Comparison of ENCODE assay signal across 8 cellular contexts in genomic region chr11:17014774-17015638, GRCh38. TPM values are rescaled to one million over a fixed set of nuclear protein-coding genes. Genes with fewer than 3 reads are reported as not detected.
DNase-seq lines count a peak whose midpoint lies in the region; ATAC-seq and TF ChIP-seq lines count a peak whose summit lies in the region.

No MANE protein-coding gene starts in this region.

- peak overlapping the region; percentile 8 for H3K4me3 ChIP-seq in AG04449 (ENCODE audit: low read depth, low read length)
- H3K4me3 ChIP-seq in iPS-18a (ENCODE audit: low read length): peak overlapping the region; percentile 82
- peak overlapping the region; percentile 18 to 63 (median 42) for H3K4me3 ChIP-seq in skin epidermis

- peak overlapping the region; percentile 32 for H3K27ac Mint-ChIP-seq in activated naive CD8-positive, alpha-beta T cell treated with anti-CD3 and anti-CD28 coated beads, Interleukin-2, amount 10 ng/mL, durations not matched to agents 7 days and 5 days

- H3K27ac ChIP-seq in iPS-18a (ENCODE audit: low read length) (no peak overlapping the region), skin epidermis (peak overlapping the region in 3 of 21 experiments; percentile 7 to 42 (median 20))

- H3K9me3 Mint-ChIP-seq in activated naive CD8-positive, alpha-beta T cell treated with anti-CD3 and anti-CD28 coated beads, Interleukin-2, amount 10 ng/mL, durations not matched to agents 7 days and 5 days: no peaks in the 10 kb centered on the region

- in situ Hi-C loops in GM13976 (cut with MboI; ENCODE audit: low sequenced_read_pairs, unreplicated experiment): no loop called here

- peaks cover 48% of the 10 kb centered on the region for H3K27me3 ChIP-seq in iPS-18a (ENCODE audit: control insufficient read depth, insufficient read depth, low read length)

- H3K36me3 Mint-ChIP-seq in activated naive CD8-positive, alpha-beta T cell treated with anti-CD3 and anti-CD28 coated beads, Interleukin-2, amount 10 ng/mL, durations not matched to agents 7 days and 5 days: no peaks in the 10 kb centered on the region

- TF ChIP-seq CTCF in AG04449 (IDR thresholded peaks at IDR 0.05; ENCODE audit: insufficient read depth, low read length, missing control alignments) (no peak), GM13976 (IDR thresholded peaks at IDR 0.05; ENCODE audit: borderline replicate concordance, control extremely low read depth, extremely low read depth, insufficient read depth, missing control alignments) (peak; percentile 46)

- H3K4me1 ChIP-seq in iPS-18a (ENCODE audit: control insufficient read depth, low read depth, low read length): peaks cover 9% of the 10 kb centered on the region

- POLR2A ChIA-PET in AG04449 (lab: Yijun Ruan, JAX): no interaction called here
- POLR2A ChIA-PET in activated naive CD8-positive, alpha-beta T cell treated with anti-CD3 and anti-CD28 coated beads, Interleukin-2, amount 10 ng/mL, durations not matched to agents 7 days and 5 days (lab: Charles Lee): interaction anchor here (0.6 kb wide), 1 partner anchor 679 kb away, joined by 3 read pairs; no protein-coding TSS in a partner anchor

- H3K27me3 Mint-ChIP-seq in activated naive CD8-positive, alpha-beta T cell treated with anti-CD3 and anti-CD28 coated beads, Interleukin-2, amount 10 ng/mL, durations not matched to agents 7 days and 5 days: peaks cover 41% of the 10 kb centered on the region

- H3K36me3 ChIP-seq in iPS-18a (ENCODE audit: control insufficient read depth, low read depth, low read length): no peaks in the 10 kb centered on the region

- peak overlapping the region; percentile 29 for H3K9ac ChIP-seq in iPS-18a (ENCODE audit: low read length)

- H3K4me3 Mint-ChIP-seq in activated naive CD8-positive, alpha-beta T cell treated with anti-CD3 and anti-CD28 coated beads, Interleukin-2, amount 10 ng/mL, durations not matched to agents 7 days and 5 days: peak overlapping the region; percentile 87

- CTCF ChIA-PET in AG04449 (lab: Yijun Ruan, JAX): no interaction called here

- ATAC-seq in activated naive CD8-positive, alpha-beta T cell treated with anti-CD3 and anti-CD28 coated beads, Interleukin-2, amount 10 ng/mL, durations not matched to agents 7 days and 5 days (ENCODE audit: low read depth): no peak
- no peak for ATAC-seq in GM18873 (IDR thresholded peaks at IDR 0.05; ENCODE audit: low FRiP score, unreplicated experiment)

- DNase-seq in AG04449 (ENCODE audit: low read depth, low spot score) (no peak), GM13976 (ENCODE audit: low spot score) (peak; percentile 76), NCI-H460 (ENCODE audit: extremely low read depth, low read depth) (peak; percentile 5), SW 1271 (lab: John Stamatoyannopoulos, UW) (no peak)
- DNase-seq in activated naive CD8-positive, alpha-beta T cell treated with anti-CD3 and anti-CD28 coated beads, Interleukin-2, amount 10 ng/mL, durations not matched to agents 7 days and 5 days: peak; percentile 37

- peaks cover 3% of the 10 kb centered on the region for H3K4me1 Mint-ChIP-seq in activated naive CD8-positive, alpha-beta T cell treated with anti-CD3 and anti-CD28 coated beads, Interleukin-2, amount 10 ng/mL, durations not matched to agents 7 days and 5 days

- no peaks in the 10 kb centered on the region for H3K9me3 ChIP-seq in iPS-18a (ENCODE audit: control insufficient read depth, low read depth, low read length)

RNA-seq across cellular contexts. Expression of gene PLEKHA7, which starts 0.8 kb away (rescaled TPM):
- 0.17 and 0.25 TPM in 2 replicates for total RNA-seq in NCI-H460 (2014; rRNA removed; shearing (Covaris generic))
- polyA plus RNA-seq in NCI-H460 (2014; cell fraction: nucleus; rRNA removed): 0.21 and 0.42 TPM in 2 replicates
- total RNA-seq in activated naive CD8-positive, alpha-beta T cell treated with anti-CD3 and anti-CD28 coated beads, Interleukin-2, amount 10 ng/mL, durations not matched to agents 7 days and 5 days: 1 to 10 TPM; 1.2 to 2.0 TPM

Comparison
In these comparisons a context has a peak if more than half of its experiments do, and no peak if none do; other contexts are left out.
1. DNase-seq: peak in GM13976 (single experiment), NCI-H460 (single experiment) and activated naive CD8-positive, alpha-beta T cell treated with anti-CD3 and anti-CD28 coated beads, Interleukin-2, amount 10 ng/mL, durations not matched to agents 7 days and 5 days (single experiment); none in AG04449 (single experiment) and SW 1271 (0 of 2).
2. H3K4me3 ChIP-seq: peak in every context shown above with its lines; median percentile 82 in iPS-18a; 42 in skin epidermis; 8 in AG04449.